4 cellular contexts compared by ENCODE assay signal in the genomic region with DNA sequence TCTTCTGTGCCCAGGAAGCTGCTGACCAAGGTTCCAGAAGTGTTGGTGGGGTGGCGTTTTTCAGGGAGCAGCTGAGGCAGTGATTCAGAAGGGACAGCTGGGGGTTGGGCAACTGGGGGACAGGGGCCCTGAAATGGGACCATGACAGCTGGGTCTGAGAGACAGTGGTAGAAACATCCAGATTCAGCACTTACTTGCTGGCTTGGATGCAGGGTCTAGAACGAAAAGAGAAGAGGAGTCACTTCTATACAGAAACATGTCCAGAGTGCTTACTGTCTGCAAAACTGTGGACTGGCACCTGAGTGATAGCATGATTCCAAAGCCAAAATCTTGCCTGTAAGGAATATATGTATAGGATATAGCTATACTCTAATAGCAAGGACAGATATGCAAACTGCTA. TPM values are rescaled to one million over a fixed set of nuclear protein-coding genes. Genes with fewer than 3 reads are reported as not detected.
"Had no signal": no experiment of that assay in that cellular context is flagged by ENCODE, and none has a peak within 500 bp of the region (broad histone marks: within the 10 kb centered on the region; RNA-seq: fewer than 3 reads in every experiment).

No MANE protein-coding gene starts in this region.

RNA-seq across cellular contexts. Expression of gene UGT1A1, which starts 14.2 kb away (rescaled TPM):
- total RNA-seq: GM23338, H1, H9 had no signal
- polyA plus RNA-seq: GM23338, H1, IgD-negative memory B cell had no signal

RNA-seq across cellular contexts. Expression of gene UGT1A3, which starts 17.0 kb away (rescaled TPM):
- total RNA-seq: GM23338, H1, H9 had no signal
- polyA plus RNA-seq: GM23338, H1, IgD-negative memory B cell had no signal

RNA-seq across cellular contexts. Expression of gene UGT1A4, which starts 27.3 kb away (rescaled TPM):
- total RNA-seq: GM23338, H1, H9 had no signal
- polyA plus RNA-seq: GM23338, H1, IgD-negative memory B cell had no signal

RNA-seq across cellular contexts. Expression of gene MROH2A, which starts 32.3 kb away (rescaled TPM):
- total RNA-seq: GM23338, H1, H9 had no signal
- polyA plus RNA-seq: GM23338, H1, IgD-negative memory B cell had no signal

RNA-seq across cellular contexts. Expression of gene UGT1A5, which starts 33.1 kb away (rescaled TPM):
- total RNA-seq: GM23338, H1, H9 had no signal
- polyA plus RNA-seq: GM23338, H1, IgD-negative memory B cell had no signal
